ENCODE assay signal across 2 cellular contexts in genomic region chr1:114173704-114174103, GRCh38.
A peak's percentile ranks its signal among the peaks of the same experiment; 100 is the strongest.
TF ChIP-seq lines count a peak whose summit lies in the region.

No MANE protein-coding gene starts in this region.

TF ChIP-seq in HEK293, 187 proteins besides CTCF, POLR2A, EP300 and RAD21 (continued from another document):
- TF ChIP-seq PRDM6 (tag by site-specific recombination; IDR thresholded peaks at IDR 0.05) (no peak), ZNF423 (tag by site-specific recombination; IDR thresholded peaks at IDR 0.05) (no peak), ZNF747 (tag by site-specific recombination; IDR thresholded peaks at IDR 0.05) (no peak), ZNF549 (tag by site-specific recombination; IDR thresholded peaks at IDR 0.05) (no peak), ZNF311 (tag by site-specific recombination; IDR thresholded peaks at IDR 0.05; ENCODE audit: borderline replicate concordance) (no peak), ZBTB20 (tag by site-specific recombination; IDR thresholded peaks at IDR 0.05) (no peak), ZNF76 (tag by site-specific recombination; IDR thresholded peaks at IDR 0.05; ENCODE audit: borderline replicate concordance, low read depth) (no peak), EGR2 (tag by site-specific recombination; IDR thresholded peaks at IDR 0.05; ENCODE audit: low read depth) (peak; percentile 91), ZFHX2 (tag by site-specific recombination; conservative IDR thresholded peaks at IDR 0.05) (peak; percentile 77), ZNF521 (tag by site-specific recombination; IDR thresholded peaks at IDR 0.05) (no peak), ZNF169 (tag by site-specific recombination; IDR thresholded peaks at IDR 0.05) (no peak), ZBTB7A (tag by site-specific recombination; IDR thresholded peaks at IDR 0.05; ENCODE audit: low read depth) (no peak), ZNF585B (tag by site-specific recombination; IDR thresholded peaks at IDR 0.05) (no peak)
- TF ChIP-seq, protein P1, sequence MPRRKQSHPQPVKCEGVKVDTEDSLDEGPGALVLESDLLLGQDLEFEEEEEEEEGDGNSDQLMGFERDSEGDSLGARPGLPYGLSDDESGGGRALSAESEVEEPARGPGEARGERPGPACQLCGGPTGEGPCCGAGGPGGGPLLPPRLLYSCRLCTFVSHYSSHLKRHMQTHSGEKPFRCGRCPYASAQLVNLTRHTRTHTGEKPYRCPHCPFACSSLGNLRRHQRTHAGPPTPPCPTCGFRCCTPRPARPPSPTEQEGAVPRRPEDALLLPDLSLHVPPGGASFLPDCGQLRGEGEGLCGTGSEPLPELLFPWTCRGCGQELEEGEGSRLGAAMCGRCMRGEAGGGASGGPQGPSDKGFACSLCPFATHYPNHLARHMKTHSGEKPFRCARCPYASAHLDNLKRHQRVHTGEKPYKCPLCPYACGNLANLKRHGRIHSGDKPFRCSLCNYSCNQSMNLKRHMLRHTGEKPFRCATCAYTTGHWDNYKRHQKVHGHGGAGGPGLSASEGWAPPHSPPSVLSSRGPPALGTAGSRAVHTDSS (tag by site-specific recombination; IDR thresholded peaks at IDR 0.05): no peak
TF ChIP-seq in HEK293: peak in this region for 3.

TF ChIP-seq in K562, 482 proteins besides CTCF, POLR2A, EP300 and RAD21 (continued from another document):
- no peak for TF ChIP-seq AFF1 (IDR thresholded peaks at IDR 0.05; ENCODE audit: low read depth in 1 of 2, partially characterized antibody in 2 of 2)
